ENCODE assay signal across 27 cellular contexts in genomic region chr3:98322686-98323085, GRCh38. TPM values are rescaled to one million over a fixed set of nuclear protein-coding genes. Genes with fewer than 3 reads are reported as not detected.
DNase-seq lines count a peak whose midpoint lies in the region; ATAC-seq, FAIRE-seq and TF ChIP-seq lines count a peak whose summit lies in the region.
"Had no signal": no experiment of that assay in that cellular context is flagged by ENCODE, and none has a peak within 500 bp of the region (broad histone marks: within the 10 kb centered on the region; RNA-seq: fewer than 3 reads in every experiment).

No MANE protein-coding gene starts in this region.

- no peaks in the 10 kb centered on the region for H3K27me3 ChIP-seq in H9 (ENCODE audit: insufficient read depth, low read length)
- no peaks in the 10 kb centered on the region for H3K27me3 ChIP-seq in HUES64 (ENCODE audit: insufficient read depth, low read length)
- H3K27me3 ChIP-seq in H1 (replicated peaks in 1 of 4; ENCODE audit: control insufficient read depth in 3 of 4, extremely low read depth in 1 of 4, insufficient read depth in 3 of 4, low read length in 3 of 4): no peaks in the 10 kb centered on the region
- H3K27me3 ChIP-seq in mesendoderm (ENCODE audit: insufficient read depth, low read length, poor library complexity): no peaks in the 10 kb centered on the region
- no peaks in the 10 kb centered on the region for H3K27me3 ChIP-seq in tibial artery
- H3K27me3 ChIP-seq: BLaER1 treated with 17β-estradiol and CSF1 and Interleukin-3, amounts not matched to agents 10 nM and 100 nM had no signal

- WGBS in H9 (ENCODE audit: extremely low coverage, insufficient read length, low lambda C conversion rate): no CpG with 5 or more reads among the region's 2 CpGs
- 92% methylated on average over 2 of the region's 2 CpGs for WGBS in HUES64
- WGBS in H1 (ENCODE audit: extremely low coverage in 1 of 2, insufficient coverage in 1 of 2, insufficient read length in 1 of 2, insufficient replicate concordance in 2 of 2, low coverage in 1 of 2, low lambda C conversion rate in 2 of 2, missing lambda C conversion rate in 1 of 2), 2 experiments: 69% methylated on average over 2 of the region's 2 CpGs; no CpG with 5 or more reads in 1 of the 2 experiments
- no CpG with 5 or more reads among the region's 2 CpGs for WGBS in mesendoderm (ENCODE audit: extremely low coverage, insufficient coverage, low lambda C conversion rate)

- H3K36me3 ChIP-seq in HUES64 (ENCODE audit: insufficient read depth, low read length): no peaks in the 10 kb centered on the region
- H3K36me3 ChIP-seq in H1 (ENCODE audit: control insufficient read depth in 2 of 4, insufficient read depth in 4 of 4, low read length in 3 of 4): peaks cover 0 to 30% (median 2%) of the 10 kb centered on the region in 4 experiments; a peak in 3 of 8 replicates
- H3K36me3 ChIP-seq in mesendoderm (ENCODE audit: control insufficient read depth, insufficient read depth, low read length): no peaks in the 10 kb centered on the region
- H3K36me3 ChIP-seq in tibial artery: no peaks in the 10 kb centered on the region
- H3K36me3 ChIP-seq: BE2C; BLaER1 treated with 17β-estradiol and CSF1 and Interleukin-3, amounts not matched to agents 10 nM and 100 nM had no signal

- H3K79me2 ChIP-seq in H9 (ENCODE audit: insufficient read depth, low read length): peaks cover 27% of the 10 kb centered on the region; the same call in 1 of the 2 replicates
- peaks cover 8 to 58% of the 10 kb centered on the region in 2 experiments; a peak in 3 of 4 replicates for H3K79me2 ChIP-seq in H1 (ENCODE audit: control insufficient read depth in 1 of 2, insufficient read depth in 2 of 2, low read length in 2 of 2)
- H3K79me2 ChIP-seq in mesendoderm (ENCODE audit: control insufficient read depth, insufficient read depth, low read length): peaks cover 7% of the 10 kb centered on the region

- intact Hi-C loops in activated T-helper 2 cell treated with anti-CD3 and anti-CD28 coated beads, Interferon-gamma antibody, Interleukin-2, Interleukin-4, amounts not matched to agents 10 μg/mL and 5 μg/mL and 100 μg/mL, durations not matched to agents 14 hours and 24 hours and 36 hours (cut with micrococcal nuclease): no loop called here
- intact Hi-C loops in tibial artery (cut with DNase I; ENCODE audit: low total_unique reads): no loop called here

- H4K8ac ChIP-seq in H9 (replicated peaks; ENCODE audit: insufficient read length, low read depth, low read length): no peak overlapping the region
- no peak overlapping the region for H4K8ac ChIP-seq in H1 (ENCODE audit: extremely low read depth, insufficient read depth, low read length)
- no peak overlapping the region for H4K8ac ChIP-seq in mesendoderm (ENCODE audit: low read depth, low read length)

- H3K4ac ChIP-seq in H9 (ENCODE audit: low read depth, low read length) (no peak overlapping the region), H1 (replicated peaks; ENCODE audit: insufficient read length, low read depth, low read length) (peak overlapping the region; percentile 74), mesendoderm (ENCODE audit: low read depth, low read length) (peak overlapping the region; percentile 70)

- no peaks in the 10 kb centered on the region for H3K9me3 ChIP-seq in H9 (ENCODE audit: control insufficient read depth, low read depth, low read length)
- H3K9me3 ChIP-seq in HUES64 (ENCODE audit: insufficient read depth, low read depth, low read length): no peaks in the 10 kb centered on the region
- H3K9me3 ChIP-seq in H1 (ENCODE audit: insufficient read depth in 2 of 2, low read depth in 1 of 2, low read length in 1 of 2): no peaks in the 10 kb centered on the region
- no peaks in the 10 kb centered on the region for H3K9me3 ChIP-seq in tibial artery
- H3K9me3 ChIP-seq: A549; BE2C; BLaER1 treated with 17β-estradiol and CSF1 and Interleukin-3, amounts not matched to agents 10 nM and 100 nM had no signal

- H3K14ac ChIP-seq in H9 (ENCODE audit: insufficient read depth, low read length) (no peak overlapping the region), H1 (ENCODE audit: insufficient read length) (no peak overlapping the region)

- peaks cover 5% of the 10 kb centered on the region; the same call in 1 of the 2 replicates for H3K4me1 ChIP-seq in H9 (ENCODE audit: insufficient read depth, low read length)
- H3K4me1 ChIP-seq in HUES64 (ENCODE audit: insufficient read depth, low read length): peaks cover 22% of the 10 kb centered on the region
- peaks cover 4 to 23% (median 10%) of the 10 kb centered on the region in 4 experiments for H3K4me1 ChIP-seq in H1 (replicated peaks in 1 of 4; ENCODE audit: control insufficient read depth in 3 of 4, insufficient read depth in 4 of 4, low read length in 3 of 4)
- peaks cover 3% of the 10 kb centered on the region for H3K4me1 ChIP-seq in mesendoderm (ENCODE audit: control insufficient read depth, low read depth, low read length)
- H3K4me1 ChIP-seq in tibial artery: peaks cover 0 to 5% (median 0%) of the 10 kb centered on the region in 4 donors
- H3K4me1 ChIP-seq: A549, BE2C had no signal

- no peaks in the 10 kb centered on the region for H4K20me1 ChIP-seq in H9 (ENCODE audit: control insufficient read depth, insufficient read depth, insufficient read length)
- peaks cover 0 to 5% of the 10 kb centered on the region in 2 experiments for H4K20me1 ChIP-seq in H1 (replicated peaks in 1 of 2; ENCODE audit: control insufficient read depth in 1 of 2, insufficient read depth in 2 of 2, low read length in 2 of 2)
- H4K20me1 ChIP-seq: BLaER1 treated with 17β-estradiol and CSF1 and Interleukin-3, amounts not matched to agents 10 nM and 100 nM had no signal

- peak overlapping the region in 1 of 2 experiments; percentile 77; a peak in 2 of 5 replicates for H3K4me3 Mint-ChIP-seq in H9
- no peak overlapping the region for H3K4me3 Mint-ChIP-seq in activated T-helper 2 cell treated with anti-CD3 and anti-CD28 coated beads, Interferon-gamma antibody, Interleukin-2, Interleukin-4, amounts not matched to agents 10 μg/mL and 5 μg/mL and 100 μg/mL, durations not matched to agents 14 hours and 24 hours and 36 hours (ENCODE audit: low read depth)
- H3K4me3 Mint-ChIP-seq: CD14-positive monocyte; CD4-positive, alpha-beta T cell; CD8-positive, alpha-beta memory T cell had no signal

- H3K23ac ChIP-seq in H9 (ENCODE audit: insufficient read length, low read depth, low read length) (no peak overlapping the region), H1 (ENCODE audit: insufficient read length) (no peak overlapping the region), mesendoderm (ENCODE audit: low read length) (no peak overlapping the region)

- no peak for TF ChIP-seq POLR2A in H1 (IDR thresholded peaks at IDR 0.05; ENCODE audit: control extremely low read depth in 1 of 2, low read depth in 2 of 2, low read length in 2 of 2)

- TF ChIP-seq CTCF in H9 (conservative IDR thresholded peaks at IDR 0.05) (no peak), H1 (IDR thresholded peaks at IDR 0.05; ENCODE audit: control extremely low read depth in 1 of 3, insufficient read depth in 1 of 3, low read depth in 1 of 3, low read length in 3 of 3) (no peak), tibial artery (IDR thresholded peaks at IDR 0.05) (no peak)

- H2BK12ac ChIP-seq in H9 (ENCODE audit: insufficient read length, low read depth, low read length): no peak overlapping the region
- H2BK12ac ChIP-seq in H1 (ENCODE audit: low read depth, low read length): no peak overlapping the region

- no peaks in the 10 kb centered on the region; a peak in 1 of 5 replicates for H3K9me3 Mint-ChIP-seq in H9
- H3K9me3 Mint-ChIP-seq in activated T-helper 2 cell treated with anti-CD3 and anti-CD28 coated beads, Interferon-gamma antibody, Interleukin-2, Interleukin-4, amounts not matched to agents 10 μg/mL and 5 μg/mL and 100 μg/mL, durations not matched to agents 14 hours and 24 hours and 36 hours: no peaks in the 10 kb centered on the region
- H3K9me3 Mint-ChIP-seq: CD14-positive monocyte; CD4-positive, alpha-beta T cell; CD8-positive, alpha-beta memory T cell had no signal

- H3K4me1 Mint-ChIP-seq in H9: peaks cover 45 to 63% of the 10 kb centered on the region in 2 experiments
- peaks cover 11% of the 10 kb centered on the region for H3K4me1 Mint-ChIP-seq in activated T-helper 2 cell treated with anti-CD3 and anti-CD28 coated beads, Interferon-gamma antibody, Interleukin-2, Interleukin-4, amounts not matched to agents 10 μg/mL and 5 μg/mL and 100 μg/mL, durations not matched to agents 14 hours and 24 hours and 36 hours (ENCODE audit: low read depth)
- H3K4me1 Mint-ChIP-seq: CD8-positive, alpha-beta memory T cell had no signal

- H2BK5ac ChIP-seq in H9 (ENCODE audit: insufficient read length, low read length) (no peak overlapping the region), H1 (ENCODE audit: low read depth, low read length) (no peak overlapping the region), mesendoderm (ENCODE audit: low read length) (no peak overlapping the region)

- no peak for TF ChIP-seq RAD21 in H1 (IDR thresholded peaks at IDR 0.05 in 1 of 2, conservative IDR thresholded peaks at IDR 0.05 in 1 of 2; ENCODE audit: low read depth in 2 of 2, low read length in 2 of 2)

- H3K23me2 ChIP-seq in H9 (ENCODE audit: insufficient read length, low read depth, low read length, poor library complexity, severe bottlenecking): peaks cover 4% of the 10 kb centered on the region
- 0 out of 2 replicates have a peak, but pooled peaks cover 2% of the 10 kb centered on the region for H3K23me2 ChIP-seq in H1 (ENCODE audit: low read depth, low read length)

- H3K27ac Mint-ChIP-seq in H9: no peak overlapping the region
- H3K27ac Mint-ChIP-seq in activated T-helper 2 cell treated with anti-CD3 and anti-CD28 coated beads, Interferon-gamma antibody, Interleukin-2, Interleukin-4, amounts not matched to agents 10 μg/mL and 5 μg/mL and 100 μg/mL, durations not matched to agents 14 hours and 24 hours and 36 hours: no peak overlapping the region
- H3K27ac Mint-ChIP-seq: CD14-positive monocyte; CD4-positive, alpha-beta T cell; CD8-positive, alpha-beta memory T cell had no signal

- H4K91ac ChIP-seq in H9 (ENCODE audit: insufficient read length, low read depth, low read length): no peak overlapping the region
- no peak overlapping the region for H4K91ac ChIP-seq in H1 (replicated peaks; ENCODE audit: insufficient read length, low read length)

- H4K5ac ChIP-seq in H9 (ENCODE audit: insufficient read length, low read depth, low read length) (no peak overlapping the region), H1 (ENCODE audit: insufficient read length, low read depth, low read length) (no peak overlapping the region), mesendoderm (ENCODE audit: low read length) (no peak overlapping the region)

- H3K4me2 ChIP-seq in H9 (ENCODE audit: insufficient read depth, insufficient read length, low read length): peak overlapping the region; percentile 92
- H3K4me2 ChIP-seq in H1 (ENCODE audit: insufficient read depth in 1 of 2, low read depth in 2 of 2, low read length in 2 of 2): peak overlapping the region; percentile 43 to 72
- H3K4me2 ChIP-seq in mesendoderm (ENCODE audit: low read length): peak overlapping the region; percentile 8
- H3K4me2 ChIP-seq: A549; BLaER1 treated with 17β-estradiol and CSF1 and Interleukin-3, amounts not matched to agents 10 nM and 100 nM had no signal

- H3K4me3 ChIP-seq in HUES64 (ENCODE audit: low read length): peak overlapping the region; percentile 43; the same call in 1 of the 2 replicates
- H3K4me3 ChIP-seq in H1 (ENCODE audit: extremely low read depth in 1 of 4, insufficient read depth in 2 of 4, low read depth in 3 of 4, low read length in 4 of 4): peak overlapping the region in 3 of 4 experiments; percentile 11 to 79 (median 62); a peak in 5 of 8 replicates
- no peak overlapping the region for H3K4me3 ChIP-seq in mesendoderm (ENCODE audit: low read length)
- no peak overlapping the region for H3K4me3 ChIP-seq in tibial artery
- H3K4me3 ChIP-seq: A549; BLaER1 treated with 17β-estradiol and CSF1 and Interleukin-3, amounts not matched to agents 10 nM and 100 nM; GM12878; GM23248 had no signal

- H2BK120ac ChIP-seq in H9 (ENCODE audit: low read depth, low read length, poor library complexity, severe bottlenecking) (no peak overlapping the region), H1 (replicated peaks; ENCODE audit: low read depth, low read length) (no peak overlapping the region), mesendoderm (ENCODE audit: low read depth, low read length) (peak overlapping the region; percentile 61)

- peak overlapping the region; percentile 65 for H3K9ac ChIP-seq in H9 (ENCODE audit: extremely low read depth, insufficient read length, low read length)
- no peak overlapping the region for H3K9ac ChIP-seq in HUES64 (ENCODE audit: low read depth, low read length)
- no peak overlapping the region; a peak in 1 of 7 replicates for H3K9ac ChIP-seq in H1 (replicated peaks in 1 of 4; ENCODE audit: extremely low read depth in 1 of 4, low read depth in 3 of 4, low read length in 3 of 4)
- H3K9ac ChIP-seq in mesendoderm (ENCODE audit: low read length): peak overlapping the region; percentile 26
- H3K9ac ChIP-seq: BLaER1 treated with 17β-estradiol and CSF1 and Interleukin-3, amounts not matched to agents 10 nM and 100 nM; GM23248 had no signal

- H2AFZ ChIP-seq in H9 (ENCODE audit: low read length) (no peak overlapping the region), H1 (ENCODE audit: low read length) (no peak overlapping the region)
- H2AFZ ChIP-seq: GM23248 had no signal

- CTCF ChIA-PET in H1 (lab: Charles Lee; ENCODE audit: partially characterized antibody): interaction anchor here (2.0 kb wide), 1 partner anchor 284 kb away, joined by 4 read pairs; no protein-coding TSS in a partner anchor

- H3K27me3 Mint-ChIP-seq in H9 (ENCODE audit: low read depth): no peaks in the 10 kb centered on the region
- peaks cover 7% of the 10 kb centered on the region for H3K27me3 Mint-ChIP-seq in activated T-helper 2 cell treated with anti-CD3 and anti-CD28 coated beads, Interferon-gamma antibody, Interleukin-2, Interleukin-4, amounts not matched to agents 10 μg/mL and 5 μg/mL and 100 μg/mL, durations not matched to agents 14 hours and 24 hours and 36 hours (ENCODE audit: low read depth)

- H3K18ac ChIP-seq in H9 (ENCODE audit: insufficient read length, low read depth, low read length) (no peak overlapping the region), H1 (ENCODE audit: extremely low read depth, low read length) (0 out of 2 replicates have a peak overlapping the region, but pooled peaks have one; percentile 63), mesendoderm (ENCODE audit: low read length) (no peak overlapping the region)

- H3T11ph ChIP-seq in H9 (ENCODE audit: low read length): no peak overlapping the region

- ATAC-seq in HG02678 (IDR thresholded peaks at IDR 0.05; ENCODE audit: unreplicated experiment): no peak
- ATAC-seq in HG03280 (IDR thresholded peaks at IDR 0.05; ENCODE audit: unreplicated experiment): no peak
- ATAC-seq: A549 had no signal

- H3K27ac ChIP-seq in H9 (ENCODE audit: insufficient read length, low read depth, low read length): no peak overlapping the region
- no peak overlapping the region for H3K27ac ChIP-seq in HUES64 (ENCODE audit: low read depth, low read length)
- no peak overlapping the region for H3K27ac ChIP-seq in H1 (ENCODE audit: low read depth, low read length)
- no peak overlapping the region for H3K27ac ChIP-seq in mesendoderm (ENCODE audit: low read depth, low read length)
- no peak overlapping the region for H3K27ac ChIP-seq in tibial artery
- H3K27ac ChIP-seq: A549; BLaER1 treated with 17β-estradiol and CSF1 and Interleukin-3, amounts not matched to agents 10 nM and 100 nM; GM23248 had no signal

- POLR2A ChIA-PET in H1 (lab: Charles Lee; ENCODE audit: partially characterized antibody): interaction anchor here (0.6 kb wide), 1 partner anchor 31 kb away, joined by 3 read pairs; no protein-coding TSS in a partner anchor

- H2AK5ac ChIP-seq in H9 (ENCODE audit: insufficient read length, low read length) (no peak overlapping the region), H1 (ENCODE audit: low read depth, low read length) (no peak overlapping the region), mesendoderm (ENCODE audit: low read length) (no peak overlapping the region)

- peaks cover 3% of the 10 kb centered on the region for H3K79me1 ChIP-seq in H9 (ENCODE audit: insufficient read depth, low read depth, low read length, poor library complexity, severe bottlenecking)
- H3K79me1 ChIP-seq in H1 (ENCODE audit: low read depth, low read length): no peaks in the 10 kb centered on the region; the same call in 1 of the 2 replicates
- no peaks in the 10 kb centered on the region for H3K79me1 ChIP-seq in mesendoderm (ENCODE audit: low read length)

- no peak for DNase-seq in H9
- no peak for DNase-seq in H1 (ENCODE audit: low read depth in 1 of 2, low spot score in 2 of 2)
- no peak for DNase-seq in mesendoderm
- no peak for DNase-seq in activated T-helper 2 cell treated with anti-CD3 and anti-CD28 coated beads, Interferon-gamma antibody, Interleukin-2, Interleukin-4, amounts not matched to agents 10 μg/mL and 5 μg/mL and 100 μg/mL, durations not matched to agents 14 hours and 24 hours and 36 hours (ENCODE audit: low spot score)
- DNase-seq in tibial artery: no peak
- DNase-seq: 8988T; ACHN; AML-193; BE2C; CD4-positive, alpha-beta T cell; CD8-positive, alpha-beta memory T cell; DMS 273 treated with DMSO at 0.1 percent for 48 hours; DMS79; EL; GDM1; GM23248; HCEC 1CT had no signal

- no peak overlapping the region for H3K56ac ChIP-seq in H9 (ENCODE audit: insufficient read length, low read depth, low read length)
- no peak overlapping the region for H3K56ac ChIP-seq in H1 (replicated peaks; ENCODE audit: insufficient read length, low read depth, low read length)
- H3K56ac ChIP-seq in mesendoderm (ENCODE audit: low read length): peak overlapping the region; percentile 12

- H3K36me3 Mint-ChIP-seq in H9 (ENCODE audit: insufficient read depth in 1 of 3, low read depth in 3 of 3): peaks cover 0 to 29% (median 0%) of the 10 kb centered on the region in 3 experiments; a peak in 4 of 7 replicates
- no peaks in the 10 kb centered on the region for H3K36me3 Mint-ChIP-seq in activated T-helper 2 cell treated with anti-CD3 and anti-CD28 coated beads, Interferon-gamma antibody, Interleukin-2, Interleukin-4, amounts not matched to agents 10 μg/mL and 5 μg/mL and 100 μg/mL, durations not matched to agents 14 hours and 24 hours and 36 hours (ENCODE audit: low read depth)
- H3K36me3 Mint-ChIP-seq: CD14-positive monocyte; CD8-positive, alpha-beta memory T cell had no signal

- H2BK15ac ChIP-seq in H9 (ENCODE audit: low read depth, low read length) (no peak overlapping the region), H1 (ENCODE audit: low read length) (no peak overlapping the region), mesendoderm (replicated peaks; ENCODE audit: low read depth) (peak overlapping the region; percentile 98)

- no peak for TF ChIP-seq EP300 in H1 (IDR thresholded peaks at IDR 0.05; ENCODE audit: borderline replicate concordance in 1 of 2, low read depth in 2 of 2, low read length in 2 of 2)

- H2BK20ac ChIP-seq in H9 (ENCODE audit: low read depth, low read length, poor library complexity, severe bottlenecking) (no peak overlapping the region), H1 (ENCODE audit: low read length) (no peak overlapping the region)

- no peak for FAIRE-seq in H1 (lab: Jason Lieb, UNC)
- FAIRE-seq: A549, D721Med, GM12878, GM18507, H54 had no signal

RNA-seq across cellular contexts. Expression of gene OR5K4, which starts 31.0 kb away (rescaled TPM):
- total RNA-seq in H9 (2021): not detected in 2 replicates
- not detected for polyA plus RNA-seq in HUES64 (2013, experiment 1 of 2)
- not detected for polyA plus RNA-seq in HUES64 (2013, experiment 2 of 2)
- total RNA-seq in H1 (2021; fragmentation: NEBNext Ultra II Directional; extraction: Animal tissue kit (Norgen Biotek cat#: 25700)): not detected in 2 replicates
- polyA plus RNA-seq in H1 (2011; rRNA removed): not detected in 2 replicates
- not detected for polyA plus RNA-seq in H1 (2011; cell fraction: cytosol; rRNA removed)
- polyA plus RNA-seq in H1 (2011; cell fraction: nucleus; rRNA removed): not detected
- not detected in 4 replicates for polyA plus RNA-seq in H1 (2012, experiment 1 of 2)
- polyA plus RNA-seq in H1 (2012, experiment 2 of 2): not detected
- polyA plus RNA-seq in H1 (2013, experiment 1 of 2): not detected
- not detected for polyA plus RNA-seq in H1 (2013, experiment 2 of 2)
- not detected in 2 replicates for polyA minus RNA-seq in H1 (2011; rRNA and poly(A)+ RNA removed)
- not detected for polyA minus RNA-seq in H1 (2011; cell fraction: cytosol; rRNA and poly(A)+ RNA removed)
- polyA minus RNA-seq in H1 (2011; cell fraction: nucleus; rRNA and poly(A)+ RNA removed): not detected
- not detected for polyA plus RNA-seq in mesendoderm (2013, experiment 1 of 2)
- polyA plus RNA-seq in mesendoderm (2013, experiment 2 of 2): not detected
- total RNA-seq in activated T-helper 2 cell treated with anti-CD3 and anti-CD28 coated beads, Interferon-gamma antibody, Interleukin-2, Interleukin-4, amounts not matched to agents 10 μg/mL and 5 μg/mL and 100 μg/mL, durations not matched to agents 14 hours and 24 hours and 36 hours: not detected in 2 replicates
- total RNA-seq: CD4-positive, alpha-beta T cell; CD8-positive, alpha-beta memory T cell; GM12878; GM23248 had no signal
- polyA plus RNA-seq: A549; CD14-positive monocyte; CD8-positive, alpha-beta memory T cell; GM23248 had no signal

RNA-seq across cellular contexts. Expression of gene OR5H2, which starts 40.4 kb away (rescaled TPM):
- not detected in 2 replicates for total RNA-seq in H9 (2021)
- not detected for polyA plus RNA-seq in HUES64 (2013, experiment 1 of 2)
- not detected for polyA plus RNA-seq in HUES64 (2013, experiment 2 of 2)
- total RNA-seq in H1 (2021; fragmentation: NEBNext Ultra II Directional; extraction: Animal tissue kit (Norgen Biotek cat#: 25700)): not detected in 2 replicates
- polyA plus RNA-seq in H1 (2011; rRNA removed): not detected in 2 replicates
- not detected for polyA plus RNA-seq in H1 (2011; cell fraction: cytosol; rRNA removed)
- not detected for polyA plus RNA-seq in H1 (2011; cell fraction: nucleus; rRNA removed)
- not detected in 4 replicates for polyA plus RNA-seq in H1 (2012, experiment 1 of 2)
- not detected for polyA plus RNA-seq in H1 (2012, experiment 2 of 2)
- polyA plus RNA-seq in H1 (2013, experiment 1 of 2): not detected
- not detected for polyA plus RNA-seq in H1 (2013, experiment 2 of 2)
- 0.39 TPM in 1 of 2 replicates, not detected in the other for polyA minus RNA-seq in H1 (2011; rRNA and poly(A)+ RNA removed)
- polyA minus RNA-seq in H1 (2011; cell fraction: cytosol; rRNA and poly(A)+ RNA removed): not detected
- 0.70 TPM for polyA minus RNA-seq in H1 (2011; cell fraction: nucleus; rRNA and poly(A)+ RNA removed)
- polyA plus RNA-seq in mesendoderm (2013, experiment 1 of 2): not detected
- polyA plus RNA-seq in mesendoderm (2013, experiment 2 of 2): not detected
- not detected in 2 replicates for total RNA-seq in activated T-helper 2 cell treated with anti-CD3 and anti-CD28 coated beads, Interferon-gamma antibody, Interleukin-2, Interleukin-4, amounts not matched to agents 10 μg/mL and 5 μg/mL and 100 μg/mL, durations not matched to agents 14 hours and 24 hours and 36 hours
- total RNA-seq: CD4-positive, alpha-beta T cell; CD8-positive, alpha-beta memory T cell; GM12878; GM23248 had no signal
- polyA plus RNA-seq: A549; CD14-positive monocyte; CD8-positive, alpha-beta memory T cell; GM23248 had no signal

RNA-seq across cellular contexts. Expression of gene OR5H6, which starts 58.6 kb away (rescaled TPM):
- not detected in 2 replicates for total RNA-seq in H9 (2021)
- 0.20 TPM for polyA plus RNA-seq in HUES64 (2013, experiment 1 of 2)
- polyA plus RNA-seq in HUES64 (2013, experiment 2 of 2): not detected
- total RNA-seq in H1 (2021; fragmentation: NEBNext Ultra II Directional; extraction: Animal tissue kit (Norgen Biotek cat#: 25700)): not detected in 2 replicates
- 0.06 TPM in 1 of 2 replicates, not detected in the other for polyA plus RNA-seq in H1 (2011; rRNA removed)
- polyA plus RNA-seq in H1 (2011; cell fraction: cytosol; rRNA removed): not detected
- not detected for polyA plus RNA-seq in H1 (2011; cell fraction: nucleus; rRNA removed)
- polyA plus RNA-seq in H1 (2012, experiment 1 of 2): not detected in 4 replicates
- not detected for polyA plus RNA-seq in H1 (2012, experiment 2 of 2)
- 0.08 TPM for polyA plus RNA-seq in H1 (2013, experiment 1 of 2)
- polyA plus RNA-seq in H1 (2013, experiment 2 of 2): not detected
- 0.38 and 0.88 TPM in 2 replicates for polyA minus RNA-seq in H1 (2011; rRNA and poly(A)+ RNA removed)
- polyA minus RNA-seq in H1 (2011; cell fraction: cytosol; rRNA and poly(A)+ RNA removed): not detected
- polyA minus RNA-seq in H1 (2011; cell fraction: nucleus; rRNA and poly(A)+ RNA removed): 2.7 TPM
- polyA plus RNA-seq in mesendoderm (2013, experiment 1 of 2): 0.21 TPM
- polyA plus RNA-seq in mesendoderm (2013, experiment 2 of 2): 0.18 TPM
- not detected in 2 replicates for total RNA-seq in activated T-helper 2 cell treated with anti-CD3 and anti-CD28 coated beads, Interferon-gamma antibody, Interleukin-2, Interleukin-4, amounts not matched to agents 10 μg/mL and 5 μg/mL and 100 μg/mL, durations not matched to agents 14 hours and 24 hours and 36 hours
- total RNA-seq: CD4-positive, alpha-beta T cell; CD8-positive, alpha-beta memory T cell; GM12878; GM23248 had no signal
- polyA plus RNA-seq: A549; CD14-positive monocyte; CD8-positive, alpha-beta memory T cell; GM23248 had no signal

Comparison
In these comparisons a context has a peak if more than half of its experiments do, and no peak if none do; other contexts are left out.
1. H3K4me2 ChIP-seq: peak in every context shown above with its lines; median percentile 92 in H9; 58 in H1; 8 in mesendoderm.
2. H3K9ac ChIP-seq: peak in H9 (single experiment) and mesendoderm (single experiment); none in HUES64 (single experiment) and H1 (0 of 4).
3. H3K4me3 ChIP-seq: peak in HUES64 (single experiment) and H1 (3 of 4); none in mesendoderm (single experiment) and tibial artery (0 of 2).